Comparison of ENCODE assay signal across 11 cellular contexts in the genomic region with DNA sequence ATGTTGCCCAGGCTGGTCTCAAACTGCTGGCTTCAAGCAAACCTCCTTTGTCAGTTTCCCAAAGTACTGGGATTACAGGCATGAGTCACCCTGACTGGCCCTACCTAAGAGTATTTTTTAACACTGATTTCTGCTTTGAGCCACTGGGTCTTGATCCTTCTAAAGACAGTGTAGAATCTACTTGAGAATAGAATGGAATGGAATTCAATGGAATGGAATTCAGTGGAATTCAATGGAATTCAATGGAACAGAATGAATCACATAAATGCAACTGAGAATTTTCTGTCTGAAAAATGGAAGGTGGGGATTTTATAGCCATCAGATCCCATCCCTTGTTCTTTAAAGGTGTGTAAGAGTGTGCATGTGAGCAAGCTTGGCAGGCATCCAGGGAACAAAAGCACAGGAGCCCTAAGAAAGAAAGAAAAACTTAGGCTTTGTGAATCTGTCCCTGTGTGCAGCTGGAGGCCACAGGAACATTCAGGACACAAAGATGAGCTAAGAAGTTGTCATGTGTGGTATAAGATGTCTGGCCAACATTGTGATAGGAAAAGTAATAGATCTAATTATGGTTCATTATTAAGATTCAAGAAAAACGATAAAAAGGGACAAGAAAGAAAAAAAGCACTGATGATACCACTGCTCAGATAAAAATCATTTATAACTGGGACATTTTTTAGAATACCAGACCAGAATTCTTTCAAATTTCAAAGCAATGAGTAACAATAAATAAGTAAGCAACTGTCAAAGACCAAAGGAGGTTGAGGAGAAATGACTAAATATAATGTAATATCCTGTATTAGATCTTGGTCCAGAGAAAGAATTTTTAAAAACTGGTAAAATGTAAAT.
DNase-seq lines count a peak whose midpoint lies in the region; ATAC-seq and TF ChIP-seq lines count a peak whose summit lies in the region.
"Had no signal": no experiment of that assay in that cellular context is flagged by ENCODE, and none has a peak within 500 bp of the region (broad histone marks: within the 10 kb centered on the region; RNA-seq: fewer than 3 reads in every experiment).

No MANE protein-coding gene starts in this region.

- no peak overlapping the region for H3K4me3 ChIP-seq in BJ (ENCODE audit: low read depth, low read length)
- no peak overlapping the region for H3K4me3 ChIP-seq in HUES48 (ENCODE audit: low read depth, low read length)
- no peak overlapping the region for H3K4me3 ChIP-seq in brain microvascular endothelial cell (ENCODE audit: low read depth, low read length)
- no peak overlapping the region for H3K4me3 ChIP-seq in mesenchymal stem cell (ENCODE audit: insufficient read depth in 1 of 2, low read depth in 1 of 2, low read length in 2 of 2)

- no peak for ATAC-seq in left colon

- CTCF ChIA-PET in BJ (lab: Yijun Ruan, JAX): interaction anchor here (1.7 kb wide), 1 partner anchor 112 kb away, joined by 4 read pairs; no protein-coding TSS in a partner anchor

- no peak overlapping the region for H2BK15ac ChIP-seq in mesenchymal stem cell (ENCODE audit: low read depth, poor library complexity, severe bottlenecking)

- no peak overlapping the region for H3K4me2 ChIP-seq in mesenchymal stem cell (ENCODE audit: low read length, poor library complexity, severe bottlenecking)

- no peak overlapping the region for H4K91ac ChIP-seq in mesenchymal stem cell (ENCODE audit: low read length)

- TF ChIP-seq CTCF in BJ (IDR thresholded peaks at IDR 0.05; ENCODE audit: insufficient read depth, low read depth, low read length) (no peak), brain microvascular endothelial cell (IDR thresholded peaks at IDR 0.05; ENCODE audit: low read depth, low read length, missing control alignments) (no peak)

- no peaks in the 10 kb centered on the region for H3K79me1 ChIP-seq in mesenchymal stem cell (replicated peaks; ENCODE audit: low read length, poor library complexity, severe bottlenecking)

- H3K27ac ChIP-seq in HUES48 (ENCODE audit: low read depth, low read length) (peak overlapping the region; percentile 71), brain microvascular endothelial cell (peak overlapping the region; percentile 27), mesenchymal stem cell (ENCODE audit: low read length, poor library complexity, severe bottlenecking) (peak overlapping the region; percentile 72)

- H3K9me3 ChIP-seq in HUES48 (ENCODE audit: control insufficient read depth, insufficient read depth, low read length) (no peaks in the 10 kb centered on the region), mesenchymal stem cell (ENCODE audit: control insufficient read depth, low read length) (no peaks in the 10 kb centered on the region)

- H3K14ac ChIP-seq in mesenchymal stem cell (ENCODE audit: low read length in 2 of 2): no peak overlapping the region

- WGBS in mesenchymal stem cell: no CpG with 5 or more reads among the region's 1 CpG

- H4K8ac ChIP-seq in mesenchymal stem cell (ENCODE audit: low read length): no peak overlapping the region

- POLR2A ChIA-PET in BJ (lab: Charles Lee): no interaction called here

- in situ Hi-C loops in brain microvascular endothelial cell (cut with HindIII; ENCODE audit: low pct_ligation_motif_present, low sequenced_read_pairs): no loop called here

- H3K36me3 ChIP-seq in BJ (ENCODE audit: control insufficient read depth, insufficient read depth, low read length) (no peaks in the 10 kb centered on the region), HUES48 (ENCODE audit: control insufficient read depth, insufficient read depth, low read length) (no peaks in the 10 kb centered on the region), brain microvascular endothelial cell (replicated peaks) (no peaks in the 10 kb centered on the region), mesenchymal stem cell (ENCODE audit: control insufficient read depth in 1 of 2, insufficient read depth in 2 of 2, low read depth in 1 of 2, low read length in 2 of 2) (no peaks in the 10 kb centered on the region)

- intact Hi-C loops in left colon (cut with DNase I, micrococcal nuclease): no loop called here
- intact Hi-C loops in posterior vena cava (cut with DNase I): no loop called here

- DNase-seq in BJ (ENCODE audit: low read depth): peak; percentile 56
- DNase-seq in brain microvascular endothelial cell: peak; percentile 38
- peak; percentile 51 for DNase-seq in mesenchymal stem cell
- no peak for DNase-seq in left colon
- DNase-seq in OCI-M2 (lab: John Stamatoyannopoulos, UW; ENCODE audit: unreplicated experiment): no peak
- DNase-seq in posterior vena cava (ENCODE audit: low spot score): no peak
- DNase-seq in pons (ENCODE audit: low spot score): no peak
- DNase-seq: Calu3; Karpas-422; stimulated activated CD4-positive, alpha-beta T cell treated with anti-CD3 and anti-CD28 coated beads, Interleukin-2, amount 100 ng/mL, for 48 hours had no signal

- peaks cover 26% of the 10 kb centered on the region for H3K4me1 ChIP-seq in HUES48 (ENCODE audit: control insufficient read depth, insufficient read depth, low read length)
- peaks cover 2% of the 10 kb centered on the region for H3K4me1 ChIP-seq in mesenchymal stem cell (ENCODE audit: control insufficient read depth, insufficient read depth, low read depth, low read length)

- no peak overlapping the region for H2BK120ac ChIP-seq in mesenchymal stem cell (ENCODE audit: low read depth, low read length)

- H2AFZ ChIP-seq in mesenchymal stem cell (ENCODE audit: low read depth, low read length): no peak overlapping the region

- no peak overlapping the region for H2BK12ac ChIP-seq in mesenchymal stem cell (ENCODE audit: low read length in 2 of 2)

- no peak overlapping the region for H3K4ac ChIP-seq in mesenchymal stem cell (ENCODE audit: low read depth in 1 of 2, low read length in 2 of 2)

- no peak overlapping the region for H3K23ac ChIP-seq in mesenchymal stem cell (ENCODE audit: low read length in 2 of 2)

- H2BK5ac ChIP-seq in mesenchymal stem cell (ENCODE audit: low read depth, low read length, poor library complexity, severe bottlenecking): peak overlapping the region; percentile 4

- no peak overlapping the region for H2AK5ac ChIP-seq in mesenchymal stem cell (ENCODE audit: low read length, severe bottlenecking)

- no peak overlapping the region for H3K18ac ChIP-seq in mesenchymal stem cell (ENCODE audit: low read depth in 1 of 2, low read length in 2 of 2)

- peak overlapping the region; percentile 36; the same call in 1 of the 2 replicates for H3K9ac ChIP-seq in HUES48 (ENCODE audit: low read depth, low read length)
- peak overlapping the region; percentile 23 for H3K9ac ChIP-seq in mesenchymal stem cell (ENCODE audit: low read length)

- H3K27me3 ChIP-seq in BJ (ENCODE audit: control insufficient read depth, insufficient read depth, low read length) (no peaks in the 10 kb centered on the region), HUES48 (ENCODE audit: control insufficient read depth, insufficient read depth, low read length) (no peaks in the 10 kb centered on the region), brain microvascular endothelial cell (replicated peaks) (no peaks in the 10 kb centered on the region), mesenchymal stem cell (ENCODE audit: control insufficient read depth in 1 of 2, insufficient read depth in 1 of 2, low read length in 2 of 2) (no peaks in the 10 kb centered on the region)

Comparison
In these comparisons a context has a peak if more than half of its experiments do, and no peak if none do; other contexts are left out.
1. DNase-seq: peak in BJ (single experiment), brain microvascular endothelial cell (single experiment) and mesenchymal stem cell (single experiment); none in left colon (0 of 2), OCI-M2 (single experiment), posterior vena cava (single experiment) and pons (single experiment).
2. Peak in every context shown above with its lines, with median percentiles within 50 percentile points of each other: H3K27ac ChIP-seq.